ENCODE assay signal across 20 cellular contexts in the genomic region with DNA sequence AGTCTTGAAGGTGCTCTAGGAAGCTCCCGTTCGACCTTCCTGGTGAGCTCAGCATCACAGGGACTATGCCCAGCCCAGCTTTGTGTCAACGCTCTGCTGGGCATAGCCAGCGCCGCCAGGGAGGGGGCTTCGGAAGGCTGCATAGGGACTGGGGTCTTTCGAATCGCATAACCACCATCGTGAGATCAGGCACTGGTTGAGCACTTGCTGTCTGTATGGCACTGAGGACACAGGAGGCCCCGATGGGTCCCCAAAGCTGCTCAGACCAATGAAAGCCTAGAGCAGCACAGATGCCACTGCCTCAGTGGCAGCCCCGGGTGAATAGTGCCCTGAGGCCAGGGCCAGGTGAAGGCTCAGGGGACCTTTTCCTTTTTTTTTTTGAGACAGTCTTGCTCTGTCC.
DNase-seq lines count a peak whose midpoint lies in the region; FAIRE-seq and TF ChIP-seq lines count a peak whose summit lies in the region.
"Had no signal": no experiment of that assay in that cellular context is flagged by ENCODE, and none has a peak within 500 bp of the region (broad histone marks: within the 10 kb centered on the region; RNA-seq: fewer than 3 reads in every experiment).

No MANE protein-coding gene starts in this region.

- no peak overlapping the region for H3K4me2 ChIP-seq in neuronal stem cell (ENCODE audit: insufficient read depth, low read length, poor library complexity, severe bottlenecking)

- H3K79me1 ChIP-seq in neuronal stem cell (ENCODE audit: low read depth, low read length), result no peaks in the 10 kb centered on the region

- H2AFZ ChIP-seq in neuronal stem cell (ENCODE audit: low read length), result no peak overlapping the region

- peaks cover 6% of the 10 kb centered on the region for H3K9me3 Mint-ChIP-seq in chondrocyte (ENCODE audit: low read depth)
- H3K9me3 Mint-ChIP-seq: CD4-positive, alpha-beta T cell; IgD-negative memory B cell had no signal

- no peak overlapping the region for H4K8ac ChIP-seq in neuronal stem cell (ENCODE audit: low read depth, low read length)

- peak overlapping the region; percentile 60 for H3K23ac ChIP-seq in neuronal stem cell (ENCODE audit: low read depth, low read length, poor library complexity)

- H2AK5ac ChIP-seq in neuronal stem cell (ENCODE audit: low read depth, low read length), result no peak overlapping the region

- H3K9ac ChIP-seq in neuronal stem cell (ENCODE audit: low read depth, low read length, poor library complexity), result no peak overlapping the region

- H3K4me1 Mint-ChIP-seq in chondrocyte (ENCODE audit: low read depth), result no peaks in the 10 kb centered on the region
- H3K4me1 Mint-ChIP-seq: IgD-negative memory B cell had no signal

- no peak overlapping the region for H2BK15ac ChIP-seq in neuronal stem cell (ENCODE audit: low read length)

- no peak for TF ChIP-seq CTCF in chondrocyte (IDR thresholded peaks at IDR 0.05)

- H3K27ac ChIP-seq in neuronal stem cell (replicated peaks; ENCODE audit: low read length), result no peak overlapping the region
- H3K27ac ChIP-seq: HL-60 had no signal

- peaks cover 13 to 25% of the 10 kb centered on the region in 2 donors for H3K36me3 ChIP-seq in neuronal stem cell (replicated peaks in 1 of 2; ENCODE audit: control insufficient read depth in 2 of 2, insufficient read depth in 2 of 2, low read length in 2 of 2)
- H3K36me3 ChIP-seq in H7 (replicated peaks; ENCODE audit: control insufficient read depth, insufficient read depth, low read length), result peaks cover 4% of the 10 kb centered on the region

- FAIRE-seq in RCC 7860 (lab: Jason Lieb, UNC), result no peak
- FAIRE-seq: A204.1, D721Med, G401.6, GM12891, GM19239 had no signal

- no peak overlapping the region for H3K27ac Mint-ChIP-seq in chondrocyte (ENCODE audit: unreplicated experiment)
- H3K27ac Mint-ChIP-seq: CD4-positive, alpha-beta T cell had no signal

- WGBS in neuronal stem cell (ENCODE audit: extremely low coverage in 2 of 2, insufficient read length in 2 of 2, insufficient replicate concordance in 1 of 2), 2 donors, result no CpG with 5 or more reads among the region's 11 CpGs

- H3K4ac ChIP-seq in neuronal stem cell (ENCODE audit: low read length), result no peak overlapping the region

- H3K36me3 Mint-ChIP-seq in chondrocyte (ENCODE audit: low read depth), result peaks cover 15% of the 10 kb centered on the region

- H2BK5ac ChIP-seq in neuronal stem cell (ENCODE audit: low read length), result no peak overlapping the region

- H4K91ac ChIP-seq in neuronal stem cell (ENCODE audit: low read depth, low read length, poor library complexity), result no peak overlapping the region

- DNase-seq in RCC 7860 (ENCODE audit: low spot score) (peak; percentile 1), chondrocyte (ENCODE audit: low spot score) (peak; percentile 62), neuronal stem cell (ENCODE audit: low spot score) (no peak), ureter (ENCODE audit: low spot score) (peak; percentile 27), H7 (no peak), CD1c-positive myeloid dendritic cell (ENCODE audit: extremely low spot score) (no peak)
- DNase-seq in stimulated activated CD4-positive, alpha-beta T cell treated with anti-CD3 and anti-CD28 coated beads, Interleukin-2, amount 100 ng/mL, for 24 hours, result no peak
- DNase-seq: ACHN; BE2C; C1 segment of cervical spinal cord; CD4-positive, alpha-beta T cell; HCEC 1CT had no signal

- H3K4me3 ChIP-seq in neuronal stem cell (ENCODE audit: low read length in 2 of 2) (no peak overlapping the region), H7 (ENCODE audit: insufficient read depth, low read depth, low read length) (no peak overlapping the region)

- H2BK12ac ChIP-seq in neuronal stem cell (ENCODE audit: low read length), result no peak overlapping the region

- no peak overlapping the region for H2BK120ac ChIP-seq in neuronal stem cell (ENCODE audit: low read depth, low read length)

- H3K14ac ChIP-seq in neuronal stem cell (ENCODE audit: low read length), result no peak overlapping the region

- H3K4me3 Mint-ChIP-seq in chondrocyte (ENCODE audit: unreplicated experiment), result no peak overlapping the region
- H3K4me3 Mint-ChIP-seq: CD4-positive, alpha-beta T cell; IgD-negative memory B cell had no signal

- peaks cover 0 to 8% of the 10 kb centered on the region in 2 donors for H3K9me3 ChIP-seq in neuronal stem cell (replicated peaks in 1 of 2; ENCODE audit: control insufficient read depth in 2 of 2, insufficient read depth in 1 of 2, low read depth in 1 of 2, low read length in 2 of 2)
- H3K9me3 ChIP-seq: BE2C, Caco-2 had no signal

- H3K18ac ChIP-seq in neuronal stem cell (ENCODE audit: low read length), result no peak overlapping the region

- peaks cover 0 to 2% of the 10 kb centered on the region in 2 donors for H3K4me1 ChIP-seq in neuronal stem cell (ENCODE audit: control insufficient read depth in 2 of 2, insufficient read depth in 1 of 2, low read depth in 1 of 2, low read length in 2 of 2)
- H3K4me1 ChIP-seq: BE2C, Caco-2 had no signal

- H3K27me3 ChIP-seq in neuronal stem cell (ENCODE audit: control insufficient read depth in 3 of 3, insufficient read depth in 3 of 3, low read depth in 1 of 3, low read length in 3 of 3) (peaks cover 0 to 6% (median 0%) of the 10 kb centered on the region in 3 experiments), H7 (ENCODE audit: control insufficient read depth, insufficient read depth, low read length) (no peaks in the 10 kb centered on the region)
- H3K27me3 ChIP-seq: BE2C had no signal

- H3K27me3 Mint-ChIP-seq in chondrocyte (ENCODE audit: low read depth), result no peaks in the 10 kb centered on the region

Comparison
In these comparisons a context has a peak if more than half of its experiments do, and no peak if none do; other contexts are left out.
1. DNase-seq: peak in RCC 7860 (single experiment), chondrocyte (single experiment) and ureter (single experiment); none in neuronal stem cell (single experiment), H7 (single experiment), stimulated activated CD4-positive, alpha-beta T cell treated with anti-CD3 and anti-CD28 coated beads, Interleukin-2, amount 100 ng/mL, for 24 hours (0 of 2) and CD1c-positive myeloid dendritic cell (single experiment).